20 cellular contexts compared by ENCODE assay signal in the genomic region with DNA sequence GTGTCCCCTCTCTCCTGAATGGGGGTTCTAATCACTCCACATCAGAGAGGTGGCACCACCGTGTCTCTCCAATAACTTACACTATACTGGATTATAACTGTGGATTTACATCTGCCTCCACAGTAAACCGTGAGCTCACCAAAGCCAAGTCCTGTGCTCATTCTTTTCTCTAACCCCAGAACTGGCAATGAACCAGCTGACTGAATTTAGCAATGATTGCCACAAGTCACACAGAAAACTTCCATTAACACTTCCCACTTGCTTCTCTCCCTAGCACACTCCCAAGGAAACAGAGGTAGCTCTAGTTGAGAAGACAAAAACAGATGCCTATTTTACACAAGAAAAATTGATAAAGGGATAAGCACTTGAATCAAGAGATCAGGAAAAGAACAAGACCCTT.
"Had no signal": no experiment of that assay in that cellular context is flagged by ENCODE, and none has a peak within 500 bp of the region (broad histone marks: within the 10 kb centered on the region; RNA-seq: fewer than 3 reads in every experiment).

No MANE protein-coding gene starts in this region.

- DNase-seq: activated CD4-positive, alpha-beta T cell treated with anti-CD3 and anti-CD28 coated beads for 36 hours; activated CD4-positive, alpha-beta T cell treated with anti-CD3 and anti-CD28 coated beads, Interleukin-2, amount 50 U/mL, for 48 hours; activated gamma-delta T cell treated with Interleukin-2 at 50 U/mL for 16 hours; activated naive CD8-positive, alpha-beta T cell treated with anti-CD3 and anti-CD28 coated beads for 36 hours; activated T-cell treated with anti-CD3 and anti-CD28 coated beads for 4 hours; cerebellar nuclear complex; effector CD8-positive, alpha-beta T cell; foreskin keratinocyte; left ventricle myocardium inferior; occipital lobe; posterior cingulate gyrus; retina; stimulated activated naive CD8-positive, alpha-beta T cell treated with anti-CD3 and anti-CD28 coated beads, Interleukin-15, Interleukin-2, amounts not matched to agents 100 U/mL and 50 U/mL, for 24 hours; T-helper 17 cell; WERI-Rb-1 had no signal

- ATAC-seq: activated CD4-positive, alpha-beta T cell treated with anti-CD3 and anti-CD28 coated beads for 36 hours; foreskin keratinocyte; stimulated activated naive CD8-positive, alpha-beta T cell treated with anti-CD3 and anti-CD28 coated beads, Interleukin-15, Interleukin-2, amounts not matched to agents 100 U/mL and 50 U/mL, for 24 hours; T-helper 17 cell had no signal

- H3K4me3 ChIP-seq: breast epithelium, esophagus muscularis mucosa, hepatocyte, left ventricle myocardium inferior, suprapubic skin, vagina had no signal
